In genomic region chr16:50607051-50607431, GRCh38 we compare ENCODE assay signal across 30 cellular contexts. TPM values are rescaled to one million over a fixed set of nuclear protein-coding genes. Genes with fewer than 3 reads are reported as not detected.
DNase-seq lines count a peak whose midpoint lies in the region; ATAC-seq, FAIRE-seq and TF ChIP-seq lines count a peak whose summit lies in the region.
"Had no signal": no experiment of that assay in that cellular context is flagged by ENCODE, and none has a peak within 500 bp of the region (broad histone marks: within the 10 kb centered on the region; RNA-seq: fewer than 3 reads in every experiment).

No MANE protein-coding gene starts in this region.

- H4K20me1 ChIP-seq in HepG2 (ENCODE audit: insufficient read depth, low read length): peaks cover 97% of the 10 kb centered on the region
- H4K20me1 ChIP-seq: BLaER1 had no signal

- H3K36me3 ChIP-seq in HepG2 (replicated peaks in 1 of 2; ENCODE audit: control insufficient read depth in 1 of 2, insufficient read depth in 2 of 2, low read length in 2 of 2): peaks cover 74 to 99% of the 10 kb centered on the region in 2 experiments
- no peaks in the 10 kb centered on the region for H3K36me3 ChIP-seq in right lobe of liver
- no peaks in the 10 kb centered on the region for H3K36me3 ChIP-seq in iPS-15b (ENCODE audit: control insufficient read depth, insufficient read depth, low read length)
- no peaks in the 10 kb centered on the region for H3K36me3 ChIP-seq in transverse colon
- H3K36me3 ChIP-seq: BLaER1, HAP-1, MG63, SJCRH30 had no signal

- TF ChIP-seq RAD21 in HepG2 (CRISPR knock-in tag; IDR thresholded peaks at IDR 0.05): no peak

- TF ChIP-seq POLR2A in HepG2 (IDR thresholded peaks at IDR 0.05; ENCODE audit: insufficient read depth in 1 of 2, low read depth in 2 of 2, low read length in 2 of 2) (no peak), right lobe of liver (IDR thresholded peaks at IDR 0.05) (no peak), transverse colon (IDR thresholded peaks at IDR 0.05) (no peak)

- no peak overlapping the region for H2AFZ ChIP-seq in HepG2 (ENCODE audit: low read length)

- FAIRE-seq in HepG2 (lab: Jason Lieb, UNC): no peak
- FAIRE-seq: GM18507, HTR-8/SVneo had no signal

- H3K9me3 ChIP-seq in HepG2 (ENCODE audit: low read length) (no peaks in the 10 kb centered on the region), right lobe of liver (no peaks in the 10 kb centered on the region), iPS-15b (ENCODE audit: control insufficient read depth, insufficient read depth, low read length) (no peaks in the 10 kb centered on the region), transverse colon (no peaks in the 10 kb centered on the region)
- H3K9me3 ChIP-seq: BLaER1, HAP-1, MG63, SJCRH30 had no signal

- in situ Hi-C loops in HepG2 (cut with HindIII; ENCODE audit: extremely low pct_ligation_motif_present, low pct_unique_long_range_greater_than_20kb) (no loop called here), transverse colon (cut with MboI; ENCODE audit: low pct_ligation_motif_present in 1 of 4, low pct_unique_long_range_greater_than_20kb in 1 of 4, low sequenced_read_pairs in 3 of 4) (no loop called here)

- H3K4me2 ChIP-seq in HepG2 (ENCODE audit: low read depth, low read length): no peak overlapping the region
- H3K4me2 ChIP-seq: BLaER1 had no signal

- H3K4me3 ChIP-seq in HepG2 (replicated peaks in 1 of 3; ENCODE audit: insufficient read depth in 1 of 3, low read depth in 2 of 3, low read length in 3 of 3) (no peak overlapping the region), right lobe of liver (no peak overlapping the region), iPS-15b (ENCODE audit: low read depth, low read length) (no peak overlapping the region), transverse colon (no peak overlapping the region)
- H3K4me3 ChIP-seq: BLaER1, HAP-1, MG63, SJCRH30 had no signal

- 94% methylated on average over 3 of the region's 3 CpGs for WGBS in HepG2 (ENCODE audit: low lambda C conversion rate)
- WGBS in right lobe of liver (ENCODE audit: insufficient coverage, low coverage, low lambda C conversion rate, missing lambda C conversion rate): 87% methylated on average over 3 of the region's 3 CpGs
- 64 to 73% methylated on average over 1 to 3 of the region's 3 CpGs for WGBS in transverse colon (ENCODE audit: low coverage in 1 of 2), 2 donors

- TF ChIP-seq EP300 in HepG2 (IDR thresholded peaks at IDR 0.05; ENCODE audit: low read depth in 2 of 2, low read length in 2 of 2) (no peak), HepG2 (CRISPR knock-in tag; IDR thresholded peaks at IDR 0.05; ENCODE audit: borderline replicate concordance) (no peak), transverse colon (IDR thresholded peaks at IDR 0.05; ENCODE audit: low read depth) (no peak)

- H3K27ac ChIP-seq in HepG2 (ENCODE audit: extremely low read length, insufficient read depth, low read length): no peak overlapping the region
- no peak overlapping the region for H3K27ac ChIP-seq in right lobe of liver
- H3K27ac ChIP-seq in transverse colon: peak overlapping the region; percentile 12 to 86 (median 80)
- H3K27ac ChIP-seq: BLaER1, SJCRH30 had no signal

- ATAC-seq in HepG2 (no peak), right lobe of liver (no peak), HG03354 (IDR thresholded peaks at IDR 0.05; ENCODE audit: poor library complexity, severe bottlenecking, unreplicated experiment) (no peak)
- ATAC-seq: PC-3, Right ventricle myocardium inferior, SK-N-SH treated with all-trans-retinoic acid at 6 μM for 48 hours had no signal

- TF ChIP-seq CTCF in HepG2 (CRISPR knock-in tag; IDR thresholded peaks at IDR 0.05) (no peak), right lobe of liver (IDR thresholded peaks at IDR 0.05) (no peak), transverse colon (IDR thresholded peaks at IDR 0.05) (no peak)

- no peaks in the 10 kb centered on the region for H3K27me3 ChIP-seq in HepG2 (ENCODE audit: control insufficient read depth in 1 of 2, insufficient read depth in 2 of 2, low read length in 2 of 2)
- no peaks in the 10 kb centered on the region for H3K27me3 ChIP-seq in right lobe of liver
- H3K27me3 ChIP-seq in iPS-15b (ENCODE audit: control insufficient read depth, insufficient read depth, low read length): no peaks in the 10 kb centered on the region
- H3K27me3 ChIP-seq in transverse colon: no peaks in the 10 kb centered on the region
- H3K27me3 ChIP-seq: BLaER1, MG63 had no signal

- CTCF ChIA-PET in HepG2 (lab: Yijun Ruan, JAX; ENCODE audit: low intra/inter-chr PET ratio, low total read pairs): no interaction called here

- intact Hi-C loops in HepG2 (cut with micrococcal nuclease; ENCODE audit: unreplicated experiment): no loop called here
- intact Hi-C loops in right lobe of liver (cut with DNase I): no loop called here
- intact Hi-C loops in transverse colon (cut with DNase I; ENCODE audit: low total_unique reads): no loop called here

- POLR2A ChIA-PET in HepG2 (lab: Yijun Ruan, JAX): interaction anchor here (0.5 to 1.2 kb wide), 3 partner anchors 8 to 891 kb away, joined by 3 read pairs; no protein-coding TSS in a partner anchor

- H3K4me1 ChIP-seq in HepG2 (ENCODE audit: insufficient read depth, low read length) (peaks cover 80% of the 10 kb centered on the region), right lobe of liver (no peaks in the 10 kb centered on the region), iPS-15b (ENCODE audit: control insufficient read depth, insufficient read depth, low read length) (peaks cover 2% of the 10 kb centered on the region), transverse colon (peaks cover 22 to 48% (median 28%) of the 10 kb centered on the region in 4 donors)
- H3K4me1 ChIP-seq: SJCRH30 had no signal

- H3K9ac ChIP-seq in HepG2 (ENCODE audit: insufficient read depth, low read depth, low read length) (no peak overlapping the region), iPS-15b (ENCODE audit: low read depth, low read length) (peak overlapping the region; percentile 24)
- H3K9ac ChIP-seq: BLaER1 had no signal

- DNase-seq in HepG2 (ENCODE audit: low spot score): no peak
- DNase-seq in right lobe of liver: no peak
- DNase-seq in pons (ENCODE audit: low spot score): peak; percentile 65
- no peak for DNase-seq in transverse colon
- no peak for DNase-seq in NCI-H1105 (lab: John Stamatoyannopoulos, UW)
- no peak for DNase-seq in NCI-H345 (lab: John Stamatoyannopoulos, UW)
- DNase-seq: CD4-positive, CD25-positive, alpha-beta regulatory T cell; DMS53; GOT3; HFFc6; IMR-90; KG1; MG63; NCI-H1694 treated with DMSO at 0.1 percent for 48 hours; NCI-H2081; NCI-H446; NCI-H524 treated with DMSO at 0.1 percent for 48 hours; NCI-H82; NK-92 treated with Interleukin-12 subunit alpha and Interleukin-12 subunit beta, amount 100 ng/mL, for 24 hours; PC-3; SJCRH30 had no signal

- peaks cover 69% of the 10 kb centered on the region for H3K79me2 ChIP-seq in HepG2 (ENCODE audit: insufficient read depth, low read length)

- no TSS peak for BruUV-seq in HepG2 (replicated peaks; lab: Mats Ljungman, UMichigan)

TF ChIP-seq in HepG2, 621 proteins besides CTCF, POLR2A, EP300 and RAD21:
- TF ChIP-seq AGO1 (IDR thresholded peaks at IDR 0.05; ENCODE audit: low read depth, low read length, poor library complexity, severe bottlenecking) (no peak), PCBP2 (optimal IDR thresholded peaks at IDR 0.05; ENCODE audit: low read depth, low read length, poor library complexity, severe bottlenecking) (peak; percentile 8)

RNA-seq across cellular contexts. Expression of gene NKD1, which starts 58.8 kb away (rescaled TPM):
- total RNA-seq in HepG2 (2016; rRNA removed; fragmentation: Illumina TruSeq; extraction: Trizol): 59.0 and 70.4 TPM in 2 replicates
- total RNA-seq in HepG2 (2016; cell fraction: cytosol; rRNA removed; fragmentation: Illumina TruSeq; extraction: Trizol; ENCODE audit: low read depth): 19.9 and 25.5 TPM in 2 replicates
- total RNA-seq in HepG2 (2016; cell fraction: insoluble cytoplasmic fraction; rRNA removed; fragmentation: Illumina TruSeq; extraction: Trizol): 50.0 and 70.7 TPM in 2 replicates
- total RNA-seq in HepG2 (2016; cell fraction: membrane; rRNA removed; fragmentation: Illumina TruSeq; extraction: Trizol): 136 and 148 TPM in 2 replicates
- 61.9 and 70.6 TPM in 2 replicates for total RNA-seq in HepG2 (2016; cell fraction: nucleus; rRNA removed; fragmentation: Illumina TruSeq; extraction: Trizol)
- polyA plus RNA-seq in HepG2 (2011; rRNA removed): 86.1 and 121 TPM in 2 replicates
- 22.3 and 49.7 TPM in 2 replicates for polyA plus RNA-seq in HepG2 (2011; cell fraction: cytosol; rRNA removed)
- 150 and 275 TPM in 2 replicates for polyA plus RNA-seq in HepG2 (2011; cell fraction: nucleus; rRNA removed)
- polyA plus RNA-seq in HepG2 (2012): 58.7 and 76.3 TPM in 2 replicates
- polyA plus RNA-seq in HepG2 (2016; cell fraction: cytosol; fragmentation: Illumina TruSeq; extraction: Trizol; ENCODE audit: low read depth): 106 and 127 TPM in 2 replicates
- 95.8 and 124 TPM in 2 replicates for polyA plus RNA-seq in HepG2 (2016; cell fraction: insoluble cytoplasmic fraction; fragmentation: Illumina TruSeq; extraction: Trizol; ENCODE audit: low read depth)
- 156 and 170 TPM in 2 replicates for polyA plus RNA-seq in HepG2 (2016; cell fraction: membrane; fragmentation: Illumina TruSeq; extraction: Trizol; ENCODE audit: low read depth)
- polyA plus RNA-seq in HepG2 (2016; cell fraction: nucleus; fragmentation: Illumina TruSeq; extraction: Trizol; ENCODE audit: insufficient read depth, low read depth): 155 and 169 TPM in 2 replicates
- 0.02 and 110 TPM in 2 replicates for polyA minus RNA-seq in HepG2 (2011; rRNA and poly(A)+ RNA removed; ENCODE audit: low replicate concordance)
- 14.3 and 28.8 TPM in 2 replicates for polyA minus RNA-seq in HepG2 (2011; cell fraction: cytosol; rRNA and poly(A)+ RNA removed)
- polyA minus RNA-seq in HepG2 (2011; cell fraction: nucleus; rRNA and poly(A)+ RNA removed): 43.1 and 57.6 TPM in 2 replicates
- 1 to 10 TPM in 5 of 6 experiments, under 1 TPM in 1; 0.69 to 2.6 (median 2.1) TPM for total RNA-seq in right lobe of liver
- total RNA-seq in transverse colon: 10 to 100 TPM in 1 of 4 donors, 1 to 10 TPM in 3; 1.7 to 98.1 (median 2.5) TPM
- total RNA-seq: G401, HFFc6, IMR-90 had no signal
- polyA plus RNA-seq: IMR-90 had no signal

Comparison
In these comparisons a context has a peak if more than half of its experiments do, and no peak if none do; other contexts are left out.
1. H3K27ac ChIP-seq: peak in transverse colon (4 of 4); none in HepG2 (single experiment) and right lobe of liver (0 of 3).